8 cellular contexts compared by ENCODE assay signal in genomic region chr17:57988301-57989010, GRCh38. TPM values are rescaled to one million over a fixed set of nuclear protein-coding genes. Genes with fewer than 3 reads are reported as not detected.
A peak's percentile ranks its signal among the peaks of the same experiment; 100 is the strongest.
DNase-seq lines count a peak whose midpoint lies in the region; ATAC-seq and TF ChIP-seq lines count a peak whose summit lies in the region.

No MANE protein-coding gene starts in this region.

- ATAC-seq in GM18861 (IDR thresholded peaks at IDR 0.05; ENCODE audit: unreplicated experiment) (peak; percentile 43), HG03039 (IDR thresholded peaks at IDR 0.05; ENCODE audit: unreplicated experiment) (peak; percentile 54)
- peak; percentile 63 for ATAC-seq in stimulated activated naive CD8-positive, alpha-beta T cell treated with anti-CD3 and anti-CD28 coated beads, Interleukin-15, Interleukin-2, amounts not matched to agents 100 U/mL and 50 U/mL, for 24 hours

- no peaks in the 10 kb centered on the region for H3K27me3 Mint-ChIP-seq in mesothelial cell of epicardium (ENCODE audit: low read depth)

- peak overlapping the region; percentile 96 for H3K27ac Mint-ChIP-seq in mesothelial cell of epicardium

- no peaks in the 10 kb centered on the region for H3K9me3 Mint-ChIP-seq in mesothelial cell of epicardium

- no peak for TF ChIP-seq CTCF in mesothelial cell of epicardium (IDR thresholded peaks at IDR 0.05; ENCODE audit: unreplicated experiment)

- peak overlapping the region; percentile 89 for H3K4me3 Mint-ChIP-seq in mesothelial cell of epicardium

- no peaks in the 10 kb centered on the region for H3K36me3 Mint-ChIP-seq in mesothelial cell of epicardium

- peaks cover 49% of the 10 kb centered on the region for H3K4me1 Mint-ChIP-seq in mesothelial cell of epicardium

- peak; percentile 93 for DNase-seq in AG20443 (ENCODE audit: low spot score)
- peak; percentile 51 for DNase-seq in NCI-H226
- DNase-seq in activated CD4-positive, alpha-beta T cell treated with anti-CD3 and anti-CD28 coated beads for 48 hours: peak; percentile 73
- DNase-seq in epidermal melanocyte (ENCODE audit: insufficient read length, low spot score): peak; percentile 60
- no peak for DNase-seq in mesothelial cell of epicardium (ENCODE audit: low spot score in 2 of 2, unreplicated experiment in 2 of 2)
- DNase-seq in stimulated activated naive CD8-positive, alpha-beta T cell treated with anti-CD3 and anti-CD28 coated beads, Interleukin-15, Interleukin-2, amounts not matched to agents 100 U/mL and 50 U/mL, for 24 hours: no peak

RNA-seq across cellular contexts. Expression of gene VEZF1, which starts 0.4 kb away (rescaled TPM):
- total RNA-seq in mesothelial cell of epicardium: 80.6 to 84.9 TPM (median 82.5 TPM) in 3 replicates

RNA-seq across cellular contexts. Expression of gene SRSF1, which starts 18.6 kb away (rescaled TPM):
- 258 to 267 TPM (median 264 TPM) in 3 replicates for total RNA-seq in mesothelial cell of epicardium

RNA-seq across cellular contexts. Expression of gene CUEDC1, which starts 33.2 kb away (rescaled TPM):
- 37.0 to 38.7 TPM (median 37.8 TPM) in 3 replicates for total RNA-seq in mesothelial cell of epicardium

Comparison
In these comparisons a context has a peak if more than half of its experiments do, and no peak if none do; other contexts are left out.
1. DNase-seq: peak in AG20443 (single experiment), NCI-H226 (single experiment), activated CD4-positive, alpha-beta T cell treated with anti-CD3 and anti-CD28 coated beads for 48 hours (single experiment) and epidermal melanocyte (single experiment); none in mesothelial cell of epicardium (0 of 2) and stimulated activated naive CD8-positive, alpha-beta T cell treated with anti-CD3 and anti-CD28 coated beads, Interleukin-15, Interleukin-2, amounts not matched to agents 100 U/mL and 50 U/mL, for 24 hours (single experiment).
2. Peak in every context shown above with its lines, with median percentiles within 50 percentile points of each other: ATAC-seq.